In the genomic region with DNA sequence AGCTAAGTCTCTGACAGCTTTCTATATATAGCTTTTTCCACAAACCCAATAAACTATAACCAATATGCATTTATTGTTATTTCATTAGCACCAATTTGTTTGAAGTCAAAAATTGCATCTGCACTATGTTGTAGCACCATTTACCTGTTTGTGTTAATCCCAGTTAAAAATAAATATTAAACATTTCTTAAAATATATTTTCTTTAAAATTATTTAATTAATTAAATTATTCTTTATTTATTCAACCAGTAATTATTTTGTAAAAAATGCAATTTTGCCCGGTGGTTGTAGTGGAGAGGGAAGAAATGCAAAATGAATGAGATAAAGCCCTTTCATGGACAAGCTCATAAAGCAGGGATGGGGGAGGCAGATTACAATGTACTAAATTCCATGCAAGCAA, we compare ENCODE assay signal across 33 cellular contexts.
DNase-seq lines count a peak whose midpoint lies in the region; ATAC-seq and TF ChIP-seq lines count a peak whose summit lies in the region.
"Had no signal": no experiment of that assay in that cellular context is flagged by ENCODE, and none has a peak within 500 bp of the region (broad histone marks: within the 10 kb centered on the region; RNA-seq: fewer than 3 reads in every experiment).

No MANE protein-coding gene starts in this region.

- H3K4me2 ChIP-seq in neural progenitor cell: no peak overlapping the region
- H3K4me2 ChIP-seq: A549; BLaER1; BLaER1 treated with 17β-estradiol and CSF1 and Interleukin-3, amounts not matched to agents 10 nM and 100 nM had no signal

- H3K27ac ChIP-seq in neural progenitor cell (no peak overlapping the region), ovary (no peak overlapping the region)
- H3K27ac ChIP-seq: 22Rv1; A549; BLaER1; BLaER1 treated with 17β-estradiol and CSF1 and Interleukin-3, amounts not matched to agents 10 nM and 100 nM; C4-2B had no signal

- H3K36me3 Mint-ChIP-seq in WTC11 (no peaks in the 10 kb centered on the region), nephron progenitor cell (ENCODE audit: low read depth) (no peaks in the 10 kb centered on the region), neural progenitor cell (no peaks in the 10 kb centered on the region), MCF 10A (ENCODE audit: insufficient read depth, unreplicated experiment) (no peaks in the 10 kb centered on the region)
- H3K36me3 Mint-ChIP-seq in activated naive CD4-positive, alpha-beta T cell treated with anti-CD3 and anti-CD28 coated beads, Interleukin-2, amount 50 U/mL, for 72 hours: no peaks in the 10 kb centered on the region
- H3K36me3 Mint-ChIP-seq: CD14-positive monocyte; CD4-positive, alpha-beta memory T cell; CD4-positive, CD25-positive, alpha-beta regulatory T cell; CD8-positive, alpha-beta memory T cell; CD8-positive, alpha-beta T cell had no signal

- H3K9me3 ChIP-seq in neural progenitor cell (ENCODE audit: low read depth): no peaks in the 10 kb centered on the region
- H3K9me3 ChIP-seq in ovary: no peaks in the 10 kb centered on the region
- H3K9me3 ChIP-seq: A549, BE2C, BLaER1, Caco-2 had no signal

- BruUV-seq in MCF 10A (replicated peaks; lab: Mats Ljungman, UMichigan): no TSS peak

- TF ChIP-seq EP300 in ovary (IDR thresholded peaks at IDR 0.05): no peak

- DNase-seq in WTC11 (ENCODE audit: low spot score) (no peak), nephron progenitor cell (no peak), neural progenitor cell (ENCODE audit: low spot score) (no peak), ovary (no peak), MCF 10A (ENCODE audit: unreplicated experiment) (no peak)
- DNase-seq in activated naive CD4-positive, alpha-beta T cell treated with anti-CD3 and anti-CD28 coated beads, Interleukin-2, amount 50 U/mL, for 72 hours (ENCODE audit: low spot score in 2 of 2): no peak
- DNase-seq: 8988T; ACHN; AML-193; BE2C; C1 segment of cervical spinal cord; Caco-2; Calu3; CD4-positive, alpha-beta memory T cell; CD4-positive, alpha-beta T cell; CD4-positive, CD25-positive, alpha-beta regulatory T cell; CD8-positive, alpha-beta memory T cell; CD8-positive, alpha-beta T cell; COR-L47; DMS 273 treated with DMSO at 0.1 percent for 48 hours; DMS153; DMS53; DMS79; DMS79 treated with DMSO at 0.1 percent for 48 hours; DND-41; EL had no signal

- WGBS in ovary, 3 donors: 68 to 74% (median 68%) methylated on average over 1 of the region's 1 CpG

- no peaks in the 10 kb centered on the region for H4K20me1 ChIP-seq in neural progenitor cell (ENCODE audit: low read depth)
- H4K20me1 ChIP-seq: BLaER1; BLaER1 treated with 17β-estradiol and CSF1 and Interleukin-3, amounts not matched to agents 10 nM and 100 nM had no signal

- no peak overlapping the region for H3K4me3 ChIP-seq in neural progenitor cell
- no peak overlapping the region for H3K4me3 ChIP-seq in ovary
- H3K4me3 ChIP-seq: A549; BLaER1; BLaER1 treated with 17β-estradiol and CSF1 and Interleukin-3, amounts not matched to agents 10 nM and 100 nM had no signal

- H3K36me3 ChIP-seq in neural progenitor cell: no peaks in the 10 kb centered on the region
- no peaks in the 10 kb centered on the region for H3K36me3 ChIP-seq in ovary
- H3K36me3 ChIP-seq: BE2C; BLaER1; BLaER1 treated with 17β-estradiol and CSF1 and Interleukin-3, amounts not matched to agents 10 nM and 100 nM had no signal

- POLR2A ChIA-PET in WTC11 (lab: Charles Lee): no interaction called here
- POLR2A ChIA-PET in MCF 10A (lab: Yijun Ruan, JAX): no interaction called here

- intact Hi-C loops in ovary (cut with DNase I): no loop called here
- intact Hi-C loops in MCF 10A (cut with micrococcal nuclease): no loop called here

- H3F3A ChIP-seq in neural progenitor cell (ENCODE audit: low read depth): peaks cover 10% of the 10 kb centered on the region

- no peaks in the 10 kb centered on the region for H3K79me2 ChIP-seq in neural progenitor cell (ENCODE audit: low read depth)

- TF ChIP-seq CTCF in WTC11 (IDR thresholded peaks at IDR 0.05): no peak
- TF ChIP-seq CTCF in nephron progenitor cell (IDR thresholded peaks at IDR 0.05): no peak
- TF ChIP-seq CTCF in neural progenitor cell (IDR thresholded peaks at IDR 0.05): no peak
- TF ChIP-seq CTCF in ovary (IDR thresholded peaks at IDR 0.05): no peak
- no peak for TF ChIP-seq CTCF in MCF 10A (IDR thresholded peaks at IDR 0.05; ENCODE audit: unreplicated experiment)

- H3K9me3 Mint-ChIP-seq in WTC11 (no peaks in the 10 kb centered on the region), nephron progenitor cell (no peaks in the 10 kb centered on the region), neural progenitor cell (no peaks in the 10 kb centered on the region), MCF 10A (ENCODE audit: unreplicated experiment) (no peaks in the 10 kb centered on the region)
- no peaks in the 10 kb centered on the region for H3K9me3 Mint-ChIP-seq in activated naive CD4-positive, alpha-beta T cell treated with anti-CD3 and anti-CD28 coated beads, Interleukin-2, amount 50 U/mL, for 72 hours
- H3K9me3 Mint-ChIP-seq: CD14-positive monocyte; CD8-positive, alpha-beta T cell had no signal

- TF ChIP-seq POLR2A in ovary (IDR thresholded peaks at IDR 0.05): no peak

- H3K4me1 ChIP-seq in neural progenitor cell (peaks cover 10% of the 10 kb centered on the region), ovary (ENCODE audit: insufficient read depth) (no peaks in the 10 kb centered on the region)
- H3K4me1 ChIP-seq: A549; BE2C; BLaER1; BLaER1 treated with 17β-estradiol and CSF1 and Interleukin-3, amounts not matched to agents 10 nM and 100 nM; Caco-2 had no signal

- peak overlapping the region; percentile 35 for H2AFZ ChIP-seq in neural progenitor cell (replicated peaks)

- CTCF ChIA-PET in WTC11 (lab: Charles Lee) (no interaction called here), MCF 10A (lab: Yijun Ruan, JAX) (no interaction called here)

- no peak overlapping the region for H3K27ac Mint-ChIP-seq in WTC11
- peak overlapping the region; percentile 84 for H3K27ac Mint-ChIP-seq in nephron progenitor cell
- H3K27ac Mint-ChIP-seq in neural progenitor cell: no peak overlapping the region
- no peak overlapping the region for H3K27ac Mint-ChIP-seq in activated naive CD4-positive, alpha-beta T cell treated with anti-CD3 and anti-CD28 coated beads, Interleukin-2, amount 50 U/mL, for 72 hours
- no peak overlapping the region for H3K27ac Mint-ChIP-seq in MCF 10A (ENCODE audit: low read depth, unreplicated experiment)
- H3K27ac Mint-ChIP-seq: B cell; CD14-positive monocyte; CD4-positive, alpha-beta memory T cell; CD4-positive, alpha-beta T cell; CD8-positive, alpha-beta memory T cell; CD8-positive, alpha-beta T cell had no signal

- H3K9ac ChIP-seq in neural progenitor cell: no peak overlapping the region
- H3K9ac ChIP-seq: BLaER1; BLaER1 treated with 17β-estradiol and CSF1 and Interleukin-3, amounts not matched to agents 10 nM and 100 nM had no signal

- H3K4me3 Mint-ChIP-seq in WTC11 (no peak overlapping the region), nephron progenitor cell (no peak overlapping the region), neural progenitor cell (no peak overlapping the region), MCF 10A (ENCODE audit: unreplicated experiment) (no peak overlapping the region)
- H3K4me3 Mint-ChIP-seq: B cell; CD14-positive monocyte; CD4-positive, alpha-beta memory T cell; CD4-positive, alpha-beta T cell; CD4-positive, CD25-positive, alpha-beta regulatory T cell; CD8-positive, alpha-beta memory T cell; CD8-positive, alpha-beta T cell had no signal

- H3K4me1 Mint-ChIP-seq in WTC11: peaks cover 13% of the 10 kb centered on the region
- peaks cover 21% of the 10 kb centered on the region for H3K4me1 Mint-ChIP-seq in nephron progenitor cell
- H3K4me1 Mint-ChIP-seq in neural progenitor cell: peaks cover 12% of the 10 kb centered on the region
- H3K4me1 Mint-ChIP-seq in MCF 10A (ENCODE audit: insufficient read depth, unreplicated experiment): no peaks in the 10 kb centered on the region
- H3K4me1 Mint-ChIP-seq: B cell; CD14-positive monocyte; CD4-positive, alpha-beta memory T cell; CD4-positive, CD25-positive, alpha-beta regulatory T cell; CD8-positive, alpha-beta memory T cell had no signal

- H3K27me3 ChIP-seq in neural progenitor cell: no peaks in the 10 kb centered on the region
- H3K27me3 ChIP-seq in ovary: no peaks in the 10 kb centered on the region
- H3K27me3 ChIP-seq: BE2C; BLaER1; BLaER1 treated with 17β-estradiol and CSF1 and Interleukin-3, amounts not matched to agents 10 nM and 100 nM had no signal

- no peaks in the 10 kb centered on the region for H3K27me3 Mint-ChIP-seq in WTC11 (ENCODE audit: low read depth)
- H3K27me3 Mint-ChIP-seq in nephron progenitor cell (ENCODE audit: low read depth, poor library complexity): no peaks in the 10 kb centered on the region
- no peaks in the 10 kb centered on the region for H3K27me3 Mint-ChIP-seq in neural progenitor cell (ENCODE audit: insufficient read depth, low read depth)
- H3K27me3 Mint-ChIP-seq in MCF 10A (ENCODE audit: insufficient read depth, unreplicated experiment): peaks cover 24% of the 10 kb centered on the region
- H3K27me3 Mint-ChIP-seq: B cell; CD4-positive, alpha-beta memory T cell; CD4-positive, alpha-beta T cell; CD4-positive, CD25-positive, alpha-beta regulatory T cell; CD8-positive, alpha-beta memory T cell had no signal

- no peak for ATAC-seq in WTC11
- no peak for ATAC-seq in activated naive CD4-positive, alpha-beta T cell treated with anti-CD3 and anti-CD28 coated beads, Interleukin-2, amount 50 U/mL, for 72 hours
- ATAC-seq: A549; CD8-positive, alpha-beta T cell had no signal

TF ChIP-seq in WTC11, 78 proteins besides CTCF, POLR2A, EP300 and RAD21:
- peak; percentile 91 for TF ChIP-seq HMGA2 (CRISPR knock-in tag; IDR thresholded peaks at IDR 0.05)
- no peak for TF ChIP-seq CREB1 (CRISPR knock-in tag; IDR thresholded peaks at IDR 0.05)
- no peak for TF ChIP-seq ETV6 (CRISPR knock-in tag; IDR thresholded peaks at IDR 0.05)
